2 cellular contexts compared by ENCODE assay signal in genomic region chr1:9421533-9421873, GRCh38.
TF ChIP-seq lines count a peak whose summit lies in the region.

No MANE protein-coding gene starts in this region.

TF ChIP-seq in HEK293, 187 proteins besides CTCF, POLR2A, EP300 and RAD21:
- TF ChIP-seq GLI4 (tag by site-specific recombination; IDR thresholded peaks at IDR 0.05) (no peak), ZNF112 (tag by site-specific recombination; IDR thresholded peaks at IDR 0.05) (peak; percentile 86)

TF ChIP-seq in H1, 55 proteins besides CTCF, POLR2A, EP300 and RAD21:
- no peak for TF ChIP-seq ZNF274 (IDR thresholded peaks at IDR 0.05; ENCODE audit: borderline replicate concordance, extremely low read depth, low read length)
- TF ChIP-seq KDM1A (IDR thresholded peaks at IDR 0.05; ENCODE audit: borderline replicate concordance, low read length) = no peak
- TF ChIP-seq E2F6 (IDR thresholded peaks at IDR 0.05) = no peak
- no peak for TF ChIP-seq EGR1 (IDR thresholded peaks at IDR 0.05; ENCODE audit: borderline replicate concordance, low read depth, low read length)
